26 cellular contexts compared by ENCODE assay signal in the genomic region with DNA sequence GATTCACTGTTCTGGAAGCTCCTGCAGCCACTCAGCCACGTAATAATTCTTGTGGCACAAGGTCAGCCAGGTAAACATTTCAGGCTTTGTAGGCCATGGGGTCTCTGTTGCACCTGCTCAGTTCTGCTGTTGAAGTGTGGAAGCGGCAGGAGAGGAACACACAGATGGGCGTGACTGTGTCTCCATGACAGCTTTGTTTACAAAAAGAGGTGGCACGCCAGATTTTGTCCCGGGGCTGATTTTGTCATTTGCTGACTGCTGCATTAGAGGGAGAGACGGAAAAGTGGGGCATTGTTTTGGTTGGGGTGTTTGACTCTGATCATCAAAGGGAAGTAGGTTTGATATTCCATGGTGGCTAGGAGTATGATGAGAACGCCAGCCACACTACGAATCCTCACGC.
DNase-seq lines count a peak whose midpoint lies in the region; ATAC-seq lines count a peak whose summit lies in the region.
"Had no signal": no experiment of that assay in that cellular context is flagged by ENCODE, and none has a peak within 500 bp of the region (broad histone marks: within the 10 kb centered on the region; RNA-seq: fewer than 3 reads in every experiment).

No MANE protein-coding gene starts in this region.

- H3K27me3 Mint-ChIP-seq in naive thymus-derived CD8-positive, alpha-beta T cell, result no peaks in the 10 kb centered on the region
- H3K27me3 Mint-ChIP-seq: activated CD8-positive, alpha-beta memory T cell treated with anti-CD3 and anti-CD28 coated beads, Interleukin-2, amount 10 ng/mL, durations not matched to agents 7 days and 5 days; CD4-positive, alpha-beta memory T cell; stimulated activated naive CD8-positive, alpha-beta T cell treated with anti-CD3 and anti-CD28 coated beads, Interleukin-15, Interleukin-2, amounts not matched to agents 100 ng/mL and 50 ng/mL, for 24 hours had no signal

- no peak overlapping the region for H2BK120ac ChIP-seq in mesendoderm (ENCODE audit: low read depth, low read length)

- POLR2A ChIA-PET in naive thymus-derived CD8-positive, alpha-beta T cell (lab: Charles Lee), result interaction anchor here (1.2 kb wide), 1 partner anchor 103 kb away, joined by 3 read pairs; a partner anchor contains a TSS

- H3K79me1 ChIP-seq in mesendoderm (ENCODE audit: low read length), result no peaks in the 10 kb centered on the region

- no peak for ATAC-seq in naive thymus-derived CD8-positive, alpha-beta T cell
- ATAC-seq in GM18861 (IDR thresholded peaks at IDR 0.05; ENCODE audit: unreplicated experiment), result no peak
- ATAC-seq in GM19463 (IDR thresholded peaks at IDR 0.05; ENCODE audit: unreplicated experiment), result no peak
- ATAC-seq: activated CD8-positive, alpha-beta memory T cell treated with anti-CD3 and anti-CD28 coated beads, Interleukin-2, amount 10 ng/mL, durations not matched to agents 7 days and 5 days; activated naive CD4-positive, alpha-beta T cell treated with anti-CD3 and anti-CD28 coated beads, Interleukin-2, amount 50 U/mL, for 72 hours; Panc1 had no signal

- H3K18ac ChIP-seq in mesendoderm (ENCODE audit: low read length), result no peak overlapping the region

- H3K9me3 Mint-ChIP-seq in naive thymus-derived CD8-positive, alpha-beta T cell, result no peaks in the 10 kb centered on the region
- H3K9me3 Mint-ChIP-seq: activated naive CD4-positive, alpha-beta T cell treated with anti-CD3 and anti-CD28 coated beads, Interleukin-2, amount 50 U/mL, for 72 hours; activated T-helper 1 cell treated with anti-CD3 and anti-CD28 coated beads, Interleukin-12 subunit alpha, Interleukin-12 subunit beta, Interleukin-2, Interleukin-4 antibody, amounts not matched to agents 30 ng/mL and 10 ng/mL and 1 ng/mL, durations not matched to agents 14 hours and 24 hours and 36 hours; CD4-positive, alpha-beta memory T cell; stimulated activated naive CD8-positive, alpha-beta T cell treated with anti-CD3 and anti-CD28 coated beads, Interleukin-15, Interleukin-2, amounts not matched to agents 100 ng/mL and 50 ng/mL, for 24 hours had no signal

- no peaks in the 10 kb centered on the region for H3K4me1 ChIP-seq in mesendoderm (ENCODE audit: control insufficient read depth, low read depth, low read length)
- H3K4me1 ChIP-seq: prostate gland, SJCRH30, thyroid gland had no signal

- H3K4me3 ChIP-seq in mesendoderm (ENCODE audit: low read length), result no peak overlapping the region
- H3K4me3 ChIP-seq: GM23248, prostate gland, SJCRH30, thyroid gland had no signal

- no peaks in the 10 kb centered on the region for H3K36me3 ChIP-seq in mesendoderm (ENCODE audit: control insufficient read depth, insufficient read depth, low read length)
- H3K36me3 ChIP-seq: prostate gland, SJCRH30, thyroid gland had no signal

- H3K79me2 ChIP-seq in mesendoderm (ENCODE audit: control insufficient read depth, insufficient read depth, low read length), result no peaks in the 10 kb centered on the region

- no peak overlapping the region for H3K4me3 Mint-ChIP-seq in naive thymus-derived CD8-positive, alpha-beta T cell
- H3K4me3 Mint-ChIP-seq: activated CD8-positive, alpha-beta memory T cell treated with anti-CD3 and anti-CD28 coated beads, Interleukin-2, amount 10 ng/mL, durations not matched to agents 7 days and 5 days; activated T-helper 1 cell treated with anti-CD3 and anti-CD28 coated beads, Interleukin-12 subunit alpha, Interleukin-12 subunit beta, Interleukin-2, Interleukin-4 antibody, amounts not matched to agents 30 ng/mL and 10 ng/mL and 1 ng/mL, durations not matched to agents 14 hours and 24 hours and 36 hours; CD4-positive, alpha-beta memory T cell; HFFc6; neural crest cell; stimulated activated naive CD8-positive, alpha-beta T cell treated with anti-CD3 and anti-CD28 coated beads, Interleukin-15, Interleukin-2, amounts not matched to agents 100 ng/mL and 50 ng/mL, for 24 hours had no signal

- H2AK5ac ChIP-seq in mesendoderm (ENCODE audit: low read length), result no peak overlapping the region

- no peak overlapping the region for H3K23ac ChIP-seq in mesendoderm (ENCODE audit: low read length)

- peaks cover 0 to 15% (median 4%) of the 10 kb centered on the region in 3 donors for H3K36me3 Mint-ChIP-seq in naive thymus-derived CD8-positive, alpha-beta T cell
- H3K36me3 Mint-ChIP-seq: activated CD8-positive, alpha-beta memory T cell treated with anti-CD3 and anti-CD28 coated beads, Interleukin-2, amount 10 ng/mL, durations not matched to agents 7 days and 5 days; activated naive CD4-positive, alpha-beta T cell treated with anti-CD3 and anti-CD28 coated beads, Interleukin-2, amount 50 U/mL, for 72 hours had no signal

- H3K27ac ChIP-seq in mesendoderm (ENCODE audit: low read depth, low read length), result no peak overlapping the region
- H3K27ac ChIP-seq: GM23248, prostate gland, SJCRH30, thyroid gland had no signal

- H3K9ac ChIP-seq in mesendoderm (ENCODE audit: low read length), result no peak overlapping the region
- H3K9ac ChIP-seq: GM23248 had no signal

- H3K56ac ChIP-seq in mesendoderm (ENCODE audit: low read length), result no peak overlapping the region

- peak overlapping the region in 8 of 10 donors; percentile 16 to 72 (median 46) for H3K27ac Mint-ChIP-seq in naive thymus-derived CD8-positive, alpha-beta T cell
- H3K27ac Mint-ChIP-seq: activated CD8-positive, alpha-beta memory T cell treated with anti-CD3 and anti-CD28 coated beads, Interleukin-2, amount 10 ng/mL, durations not matched to agents 7 days and 5 days; activated naive CD4-positive, alpha-beta T cell treated with anti-CD3 and anti-CD28 coated beads, Interleukin-2, amount 50 U/mL, for 72 hours; activated T-helper 1 cell treated with anti-CD3 and anti-CD28 coated beads, Interleukin-12 subunit alpha, Interleukin-12 subunit beta, Interleukin-2, Interleukin-4 antibody, amounts not matched to agents 30 ng/mL and 10 ng/mL and 1 ng/mL, durations not matched to agents 14 hours and 24 hours and 36 hours; HFFc6; stimulated activated naive CD8-positive, alpha-beta T cell treated with anti-CD3 and anti-CD28 coated beads, Interleukin-15, Interleukin-2, amounts not matched to agents 100 ng/mL and 50 ng/mL, for 24 hours had no signal

- DNase-seq in DMS53 treated with DMSO at 0.1 percent for 48 hours (lab: John Stamatoyannopoulos, UW; ENCODE audit: unreplicated experiment) (peak; percentile 47), NCI-H1417 treated with DMSO at 0.1 percent for 48 hours (lab: John Stamatoyannopoulos, UW) (peak; percentile 32), NCI-H774 (lab: John Stamatoyannopoulos, UW) (peak; percentile 66), mesendoderm (no peak)
- no peak for DNase-seq in naive thymus-derived CD8-positive, alpha-beta T cell
- DNase-seq: activated CD4-positive, alpha-beta T cell treated with anti-CD3 and anti-CD28 coated beads for 48 hours; activated CD8-positive, alpha-beta memory T cell treated with anti-CD3 and anti-CD28 coated beads, Interleukin-2, amount 10 ng/mL, durations not matched to agents 7 days and 5 days; CD4-positive, alpha-beta memory T cell; effector CD4-positive, alpha-beta T cell; GM23248; HFFc6; hippocampal formation; Kasumi-1; NCI-H1105; SJCRH30; stimulated activated CD4-positive, alpha-beta T cell treated with anti-CD3 and anti-CD28 coated beads, Interleukin-2, amount 100 ng/mL, for 24 hours; T-helper 1 cell; thyroid gland had no signal

- no CpG with 5 or more reads among the region's 9 CpGs for WGBS in mesendoderm (ENCODE audit: extremely low coverage, insufficient coverage, low lambda C conversion rate)

- no peak overlapping the region for H3K4ac ChIP-seq in mesendoderm (ENCODE audit: low read depth, low read length)

- H4K8ac ChIP-seq in mesendoderm (ENCODE audit: low read depth, low read length), result no peak overlapping the region

- H3K4me2 ChIP-seq in mesendoderm (ENCODE audit: low read length), result no peak overlapping the region

- H3K27me3 ChIP-seq in mesendoderm (ENCODE audit: insufficient read depth, low read length, poor library complexity), result no peaks in the 10 kb centered on the region
- H3K27me3 ChIP-seq: SJCRH30, thyroid gland had no signal

- no peak overlapping the region for H4K5ac ChIP-seq in mesendoderm (ENCODE audit: low read length)

- H3K4me1 Mint-ChIP-seq in naive thymus-derived CD8-positive, alpha-beta T cell, result peaks cover 29 to 64% (median 36%) of the 10 kb centered on the region in 4 donors
- H3K4me1 Mint-ChIP-seq: neural crest cell had no signal

- H2BK5ac ChIP-seq in mesendoderm (ENCODE audit: low read length), result no peak overlapping the region

- H2BK15ac ChIP-seq in mesendoderm (replicated peaks; ENCODE audit: low read depth), result no peak overlapping the region

Comparison
In these comparisons a context has a peak if more than half of its experiments do, and no peak if none do; other contexts are left out.
1. DNase-seq: peak in DMS53 treated with DMSO at 0.1 percent for 48 hours (single experiment), NCI-H1417 treated with DMSO at 0.1 percent for 48 hours (single experiment) and NCI-H774 (single experiment); none in naive thymus-derived CD8-positive, alpha-beta T cell (0 of 10) and mesendoderm (single experiment).